8 cellular contexts compared by ENCODE assay signal in genomic region chr6:36607782-36608386, GRCh38. TPM values are rescaled to one million over a fixed set of nuclear protein-coding genes. Genes with fewer than 3 reads are reported as not detected.
DNase-seq lines count a peak whose midpoint lies in the region; ATAC-seq and TF ChIP-seq lines count a peak whose summit lies in the region.

No MANE protein-coding gene starts in this region.

- peaks cover 99% of the 10 kb centered on the region for H3K36me3 Mint-ChIP-seq in activated T-cell treated with anti-CD3 and anti-CD28 coated beads, Interleukin-2, amount 50 U/mL, for 24 hours (ENCODE audit: low read depth)
- peaks cover 63% of the 10 kb centered on the region for H3K36me3 Mint-ChIP-seq in activated T-helper 1 cell treated with anti-CD3 and anti-CD28 coated beads, Interleukin-12 subunit alpha, Interleukin-12 subunit beta, Interleukin-2, Interleukin-4 antibody, amounts not matched to agents 30 ng/mL and 10 ng/mL and 1 ng/mL, durations not matched to agents 14 hours and 24 hours and 36 hours (ENCODE audit: low read depth)

- ATAC-seq in left lobe of liver = peak; percentile 29
- ATAC-seq in GM21447 (IDR thresholded peaks at IDR 0.05; ENCODE audit: unreplicated experiment) = no peak

- no peak for TF ChIP-seq CTCF in stomach (IDR thresholded peaks at IDR 0.05)

- H3K27me3 Mint-ChIP-seq in activated T-cell treated with anti-CD3 and anti-CD28 coated beads, Interleukin-2, amount 50 U/mL, for 24 hours = no peaks in the 10 kb centered on the region
- H3K27me3 Mint-ChIP-seq in activated T-helper 1 cell treated with anti-CD3 and anti-CD28 coated beads, Interleukin-12 subunit alpha, Interleukin-12 subunit beta, Interleukin-2, Interleukin-4 antibody, amounts not matched to agents 30 ng/mL and 10 ng/mL and 1 ng/mL, durations not matched to agents 14 hours and 24 hours and 36 hours (ENCODE audit: insufficient read depth) = no peaks in the 10 kb centered on the region

- no peaks in the 10 kb centered on the region for H3K9me3 ChIP-seq in stomach

- DNase-seq in activated T-cell treated with anti-CD3 and anti-CD28 coated beads, Interleukin-2, amount 50 U/mL, for 24 hours = peak; percentile 28
- no peak for DNase-seq in activated T-cell treated with anti-CD3 and anti-CD28 coated beads for 4 hours
- DNase-seq in activated T-helper 1 cell treated with anti-CD3 and anti-CD28 coated beads, Interleukin-12 subunit alpha, Interleukin-12 subunit beta, Interleukin-2, Interleukin-4 antibody, amounts not matched to agents 30 ng/mL and 10 ng/mL and 1 ng/mL, durations not matched to agents 14 hours and 24 hours and 36 hours (ENCODE audit: low spot score) = no peak
- DNase-seq in left lobe of liver (ENCODE audit: low spot score) = no peak
- peak; percentile 57 for DNase-seq in stomach
- no peak for DNase-seq in NCI-H2081 treated with DMSO at 0.1 percent for 48 hours (lab: John Stamatoyannopoulos, UW)
- DNase-seq in NCI-H1694 treated with DMSO at 0.1 percent for 48 hours (lab: John Stamatoyannopoulos, UW) = no peak

- H3K36me3 ChIP-seq in stomach = peaks cover 68 to 99% (median 97%) of the 10 kb centered on the region in 4 donors

- H3K27me3 ChIP-seq in stomach = no peaks in the 10 kb centered on the region

- WGBS in stomach, 5 donors = 28 to 50% (median 34%) methylated on average over 10 of the region's 10 CpGs

- peaks cover 56 to 80% (median 65%) of the 10 kb centered on the region in 4 donors for H3K4me1 ChIP-seq in stomach

- intact Hi-C loops in activated T-helper 1 cell treated with anti-CD3 and anti-CD28 coated beads, Interleukin-12 subunit alpha, Interleukin-12 subunit beta, Interleukin-2, Interleukin-4 antibody, amounts not matched to agents 30 ng/mL and 10 ng/mL and 1 ng/mL, durations not matched to agents 14 hours and 24 hours and 36 hours (cut with micrococcal nuclease) = no loop called here
- intact Hi-C loops in stomach (cut with DNase I; ENCODE audit: low total_unique reads) = no loop called here

- no peak for TF ChIP-seq POLR2A in stomach (IDR thresholded peaks at IDR 0.05)

- H3K4me3 Mint-ChIP-seq in activated T-cell treated with anti-CD3 and anti-CD28 coated beads, Interleukin-2, amount 50 U/mL, for 24 hours = no peak overlapping the region
- no peak overlapping the region for H3K4me3 Mint-ChIP-seq in activated T-helper 1 cell treated with anti-CD3 and anti-CD28 coated beads, Interleukin-12 subunit alpha, Interleukin-12 subunit beta, Interleukin-2, Interleukin-4 antibody, amounts not matched to agents 30 ng/mL and 10 ng/mL and 1 ng/mL, durations not matched to agents 14 hours and 24 hours and 36 hours

- peaks cover 61% of the 10 kb centered on the region for H3K4me1 Mint-ChIP-seq in activated T-cell treated with anti-CD3 and anti-CD28 coated beads, Interleukin-2, amount 50 U/mL, for 24 hours (ENCODE audit: low read depth)
- peaks cover 52% of the 10 kb centered on the region for H3K4me1 Mint-ChIP-seq in activated T-helper 1 cell treated with anti-CD3 and anti-CD28 coated beads, Interleukin-12 subunit alpha, Interleukin-12 subunit beta, Interleukin-2, Interleukin-4 antibody, amounts not matched to agents 30 ng/mL and 10 ng/mL and 1 ng/mL, durations not matched to agents 14 hours and 24 hours and 36 hours (ENCODE audit: low read depth)

- no peak overlapping the region for H3K4me3 ChIP-seq in stomach

- peak overlapping the region; percentile 45 to 68 (median 57) for H3K27ac ChIP-seq in stomach

- H3K27ac Mint-ChIP-seq in activated T-cell treated with anti-CD3 and anti-CD28 coated beads, Interleukin-2, amount 50 U/mL, for 24 hours = peak overlapping the region; percentile 86
- peak overlapping the region; percentile 77 for H3K27ac Mint-ChIP-seq in activated T-helper 1 cell treated with anti-CD3 and anti-CD28 coated beads, Interleukin-12 subunit alpha, Interleukin-12 subunit beta, Interleukin-2, Interleukin-4 antibody, amounts not matched to agents 30 ng/mL and 10 ng/mL and 1 ng/mL, durations not matched to agents 14 hours and 24 hours and 36 hours

- no peaks in the 10 kb centered on the region for H3K9me3 Mint-ChIP-seq in activated T-cell treated with anti-CD3 and anti-CD28 coated beads, Interleukin-2, amount 50 U/mL, for 24 hours
- H3K9me3 Mint-ChIP-seq in activated T-helper 1 cell treated with anti-CD3 and anti-CD28 coated beads, Interleukin-12 subunit alpha, Interleukin-12 subunit beta, Interleukin-2, Interleukin-4 antibody, amounts not matched to agents 30 ng/mL and 10 ng/mL and 1 ng/mL, durations not matched to agents 14 hours and 24 hours and 36 hours = no peaks in the 10 kb centered on the region

- no peak for TF ChIP-seq EP300 in stomach (IDR thresholded peaks at IDR 0.05)

RNA-seq across cellular contexts. Expression of gene SRSF3, which starts 13.7 kb away (rescaled TPM):
- 525 and 546 TPM in 2 replicates for total RNA-seq in activated T-helper 1 cell treated with anti-CD3 and anti-CD28 coated beads, Interleukin-12 subunit alpha, Interleukin-12 subunit beta, Interleukin-2, Interleukin-4 antibody, amounts not matched to agents 30 ng/mL and 10 ng/mL and 1 ng/mL, durations not matched to agents 14 hours and 24 hours and 36 hours
- total RNA-seq in left lobe of liver (58.7 TPM), stomach (100 to 1,000 TPM in 4 of 5 donors, 10 to 100 TPM in 1; 77.2 to 250 (median 145) TPM)
- polyA plus RNA-seq in stomach = 100 to 1,000 TPM; 130 to 179 (median 146) TPM

Comparison
In these comparisons a context has a peak if more than half of its experiments do, and no peak if none do; other contexts are left out.
1. DNase-seq: peak in activated T-cell treated with anti-CD3 and anti-CD28 coated beads, Interleukin-2, amount 50 U/mL, for 24 hours (single experiment) and stomach (single experiment); none in activated T-cell treated with anti-CD3 and anti-CD28 coated beads for 4 hours (single experiment), activated T-helper 1 cell treated with anti-CD3 and anti-CD28 coated beads, Interleukin-12 subunit alpha, Interleukin-12 subunit beta, Interleukin-2, Interleukin-4 antibody, amounts not matched to agents 30 ng/mL and 10 ng/mL and 1 ng/mL, durations not matched to agents 14 hours and 24 hours and 36 hours (single experiment), left lobe of liver (single experiment), NCI-H2081 treated with DMSO at 0.1 percent for 48 hours (single experiment) and NCI-H1694 treated with DMSO at 0.1 percent for 48 hours (single experiment).